In the genomic region with DNA sequence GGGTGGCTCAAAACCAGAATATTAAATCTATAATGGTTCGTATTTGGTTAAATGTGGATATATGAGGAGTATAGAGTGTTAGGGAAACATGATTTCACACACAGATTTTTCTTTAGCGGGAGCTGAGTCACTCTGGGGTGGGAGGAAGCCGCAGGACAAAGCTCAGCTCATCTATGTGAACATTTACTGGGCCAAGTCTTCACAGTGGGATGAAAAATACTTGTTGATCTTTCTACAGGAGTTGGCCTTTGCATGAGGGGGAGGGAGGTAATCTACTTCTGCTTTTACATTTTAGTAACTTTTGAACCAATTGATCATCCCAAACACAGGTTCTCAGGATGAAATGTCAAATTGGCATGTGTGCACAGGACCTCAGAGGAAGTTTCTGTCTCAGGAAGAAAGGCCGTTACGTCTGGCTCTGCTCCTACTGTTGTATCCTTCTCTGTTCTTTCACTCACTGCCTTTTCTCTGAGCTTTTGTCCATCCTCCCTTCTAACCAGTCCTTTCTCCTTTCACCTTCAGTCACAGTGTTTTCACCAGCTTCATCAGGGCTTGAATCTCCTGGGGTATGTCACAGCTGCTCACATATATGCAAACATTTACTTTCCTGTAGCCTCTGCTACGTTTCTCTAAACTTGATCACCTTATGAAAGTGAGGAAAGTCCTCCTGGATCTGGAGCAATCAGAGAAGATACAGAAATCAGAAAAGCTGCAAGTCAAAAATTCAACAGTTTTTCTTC, we compare ENCODE assay signal across 14 cellular contexts.
DNase-seq lines count a peak whose midpoint lies in the region; TF ChIP-seq lines count a peak whose summit lies in the region.
"Had no signal": no experiment of that assay in that cellular context is flagged by ENCODE, and none has a peak within 500 bp of the region (broad histone marks: within the 10 kb centered on the region; RNA-seq: fewer than 3 reads in every experiment).

No MANE protein-coding gene starts in this region.

- peaks cover 21% of the 10 kb centered on the region for H3K4me1 Mint-ChIP-seq in brain
- H3K4me1 Mint-ChIP-seq: central memory CD8-positive, alpha-beta T cell had no signal

- H3K9ac ChIP-seq in muscle layer of colon (ENCODE audit: low read length) = no peak overlapping the region

- H3K36me3 Mint-ChIP-seq in brain = no peaks in the 10 kb centered on the region

- H3K27ac Mint-ChIP-seq in brain = peak overlapping the region in 3 of 5 experiments; percentile 2 to 54 (median 35)

- TF ChIP-seq POLR2A in spleen (IDR thresholded peaks at IDR 0.05) = no peak

- DNase-seq in Ammon's horn (ENCODE audit: low spot score) (peak; percentile 24), MV-4-11 (lab: John Stamatoyannopoulos, UW) (peak; percentile 26), AG08396 (ENCODE audit: low spot score) (no peak), spleen (no peak), HPDE6-E6E7 (ENCODE audit: extremely low spot score) (no peak)
- no peak for DNase-seq in activated CD4-positive, alpha-beta T cell treated with anti-CD3 and anti-CD28 coated beads for 48 hours
- DNase-seq: AML-193; NCI-H510A treated with DMSO at 0.1 percent for 48 hours; SIG-M5; stimulated activated CD8-positive, alpha-beta memory T cell treated with anti-CD3 and anti-CD28 coated beads, Interleukin-4, amount 100 ng/mL, for 48 hours had no signal

- H3K4me3 ChIP-seq in muscle layer of colon (ENCODE audit: low read depth in 1 of 2, low read length in 2 of 2) = no peak overlapping the region
- H3K4me3 ChIP-seq in spleen = no peak overlapping the region

- H3K27me3 Mint-ChIP-seq in brain = peaks cover 3% of the 10 kb centered on the region
- H3K27me3 Mint-ChIP-seq: central memory CD8-positive, alpha-beta T cell had no signal

- H3K9me3 Mint-ChIP-seq in brain = no peaks in the 10 kb centered on the region
- H3K9me3 Mint-ChIP-seq: neural crest cell had no signal

- H3K27me3 ChIP-seq in muscle layer of colon (ENCODE audit: control insufficient read depth in 1 of 2, insufficient read depth in 2 of 2, low read length in 2 of 2) = no peaks in the 10 kb centered on the region
- no peaks in the 10 kb centered on the region for H3K27me3 ChIP-seq in spleen (replicated peaks in 1 of 7)

- no peaks in the 10 kb centered on the region for H3K36me3 ChIP-seq in muscle layer of colon (ENCODE audit: insufficient read depth, low read length)
- H3K36me3 ChIP-seq in spleen = no peaks in the 10 kb centered on the region

- H3K27ac ChIP-seq in muscle layer of colon (ENCODE audit: low read depth, low read length) (peak overlapping the region; percentile 19), spleen (no peak overlapping the region)

- H3K4me1 ChIP-seq in muscle layer of colon (ENCODE audit: insufficient read depth, low read length) (peaks cover 15% of the 10 kb centered on the region), spleen (no peaks in the 10 kb centered on the region)

- TF ChIP-seq CTCF in brain (conservative IDR thresholded peaks at IDR 0.05) (no peak), spleen (IDR thresholded peaks at IDR 0.05 in 8 of 11, conservative IDR thresholded peaks at IDR 0.05 in 3 of 11) (no peak)

- H3K9me3 ChIP-seq in muscle layer of colon (ENCODE audit: low read length) (no peaks in the 10 kb centered on the region), spleen (no peaks in the 10 kb centered on the region)

- no peak overlapping the region for H3K4me3 Mint-ChIP-seq in brain
- H3K4me3 Mint-ChIP-seq: central memory CD8-positive, alpha-beta T cell; neural crest cell had no signal

- intact Hi-C loops in spleen (cut with DNase I; ENCODE audit: low total_unique reads) = no loop called here

- 22 to 36% (median 28%) methylated on average over 6 of the region's 6 CpGs for WGBS in spleen, 5 donors

Comparison
In these comparisons a context has a peak if more than half of its experiments do, and no peak if none do; other contexts are left out.
1. DNase-seq: peak in Ammon's horn (single experiment) and MV-4-11 (single experiment); none in activated CD4-positive, alpha-beta T cell treated with anti-CD3 and anti-CD28 coated beads for 48 hours (single experiment), AG08396 (single experiment), spleen (single experiment) and HPDE6-E6E7 (single experiment).